In genomic region chr14:36826614-36827013, GRCh38 we compare ENCODE assay signal across 1 cellular context.
TF ChIP-seq lines count a peak whose summit lies in the region.

No MANE protein-coding gene starts in this region.

TF ChIP-seq in GM23338, 12 proteins besides CTCF, POLR2A, EP300 and RAD21 (continued from another document):
- no peak for TF ChIP-seq REST (IDR thresholded peaks at IDR 0.05; ENCODE audit: unreplicated experiment)
- no peak for TF ChIP-seq CREB1 (CRISPR knock-in tag; IDR thresholded peaks at IDR 0.05; ENCODE audit: low read depth)
